In the genomic region with DNA sequence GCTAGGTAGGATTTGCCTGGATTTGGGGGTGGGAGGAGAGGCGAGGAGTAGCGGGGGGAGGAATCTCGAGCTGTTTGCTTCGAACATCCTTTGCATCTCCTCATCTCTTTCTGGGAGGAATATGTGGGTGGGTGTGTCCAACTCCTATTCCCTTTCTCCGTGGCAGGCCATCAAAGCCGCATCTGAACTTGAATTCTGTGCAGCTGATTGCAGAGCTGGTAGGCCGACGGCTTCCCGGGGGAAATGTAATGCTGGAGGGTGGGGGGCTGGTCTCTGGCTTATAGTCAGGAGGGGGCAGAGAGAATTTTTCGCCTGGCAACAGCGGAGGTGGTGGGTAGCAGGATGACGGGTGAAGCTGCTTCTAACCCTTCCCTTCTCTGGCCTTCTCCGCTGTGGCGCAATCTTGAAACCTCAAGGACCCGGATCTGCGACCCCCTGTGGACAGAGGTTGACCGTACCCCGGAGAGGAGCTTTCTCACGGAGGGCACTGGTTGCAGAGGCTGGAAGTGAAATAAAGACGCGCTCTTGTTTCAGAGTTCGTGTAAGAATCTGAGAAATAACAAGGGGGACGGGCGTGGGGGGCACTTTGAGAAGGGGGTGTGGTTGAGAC, we compare ENCODE assay signal across 9 cellular contexts. TPM values are rescaled to one million over a fixed set of nuclear protein-coding genes. Genes with fewer than 3 reads are reported as not detected.
DNase-seq lines count a peak whose midpoint lies in the region; ATAC-seq and TF ChIP-seq lines count a peak whose summit lies in the region.
"Had no signal": no experiment of that assay in that cellular context is flagged by ENCODE, and none has a peak within 500 bp of the region (broad histone marks: within the 10 kb centered on the region; RNA-seq: fewer than 3 reads in every experiment).

No MANE protein-coding gene starts in this region.

- in situ Hi-C loops in GM13976 (cut with MboI; ENCODE audit: low sequenced_read_pairs, unreplicated experiment), result no loop called here

- peak overlapping the region; percentile 28 for H3K4me3 ChIP-seq in CD8-positive, alpha-beta memory T cell (ENCODE audit: low read length)
- H3K4me3 ChIP-seq in coronary artery, result peak overlapping the region; percentile 64

- no peak overlapping the region for H3K27ac ChIP-seq in CD8-positive, alpha-beta memory T cell (ENCODE audit: low read depth, low read length)
- no peak overlapping the region for H3K27ac ChIP-seq in coronary artery

- ATAC-seq in HG03159 (IDR thresholded peaks at IDR 0.05; ENCODE audit: unreplicated experiment), result no peak

- H3K4me1 Mint-ChIP-seq in CD8-positive, alpha-beta memory T cell, result peaks cover 13 to 26% (median 17%) of the 10 kb centered on the region in 3 donors
- H3K4me1 Mint-ChIP-seq in IgD-negative memory B cell (peaks cover 6 to 10% (median 7%) of the 10 kb centered on the region in 3 donors), osteocyte (ENCODE audit: unreplicated experiment) (peaks cover 13% of the 10 kb centered on the region)

- TF ChIP-seq CTCF in coronary artery (IDR thresholded peaks at IDR 0.05), result no peak
- no peak for TF ChIP-seq CTCF in osteocyte (IDR thresholded peaks at IDR 0.05)
- TF ChIP-seq CTCF in GM13976 (IDR thresholded peaks at IDR 0.05; ENCODE audit: borderline replicate concordance, control extremely low read depth, extremely low read depth, insufficient read depth, missing control alignments), result no peak
- no peak for TF ChIP-seq CTCF in GM20000 (IDR thresholded peaks at IDR 0.05; ENCODE audit: extremely low read depth, missing control alignments)
- TF ChIP-seq CTCF in GM10248 (IDR thresholded peaks at IDR 0.05; ENCODE audit: control extremely low read depth, extremely low read depth, low read depth, missing control alignments), result no peak

- no peaks in the 10 kb centered on the region for H3K9me3 ChIP-seq in CD8-positive, alpha-beta memory T cell (ENCODE audit: low read length)

- H3K9me3 Mint-ChIP-seq in CD8-positive, alpha-beta memory T cell, result peaks cover 0 to 7% (median 0%) of the 10 kb centered on the region in 5 donors
- H3K9me3 Mint-ChIP-seq in IgD-negative memory B cell (peaks cover 2 to 5% (median 4%) of the 10 kb centered on the region in 3 donors), osteocyte (ENCODE audit: unreplicated experiment) (peaks cover 6% of the 10 kb centered on the region)

- DNase-seq in CD8-positive, alpha-beta memory T cell, result no peak
- no peak for DNase-seq in coronary artery (ENCODE audit: low spot score)
- DNase-seq in osteocyte (ENCODE audit: extremely low spot score, unreplicated experiment), result no peak
- no peak for DNase-seq in GM13976 (ENCODE audit: low spot score)
- DNase-seq in GM20000 (ENCODE audit: low spot score), result no peak
- no peak for DNase-seq in GM10248 (ENCODE audit: extremely low spot score)
- DNase-seq: kidney had no signal

- peaks cover 6% of the 10 kb centered on the region for H3K27me3 ChIP-seq in CD8-positive, alpha-beta memory T cell (ENCODE audit: insufficient read depth, low read length, poor library complexity, severe bottlenecking)

- peaks cover 5% of the 10 kb centered on the region for H3K4me1 ChIP-seq in CD8-positive, alpha-beta memory T cell (ENCODE audit: insufficient read depth, low read length)

- no peaks in the 10 kb centered on the region for H3K36me3 ChIP-seq in CD8-positive, alpha-beta memory T cell (ENCODE audit: insufficient read depth, low read length)

- peak overlapping the region in 1 of 8 donors; percentile 18 for H3K27ac Mint-ChIP-seq in CD8-positive, alpha-beta memory T cell
- H3K27ac Mint-ChIP-seq in IgD-negative memory B cell (peak overlapping the region in 1 of 3 donors; percentile 47), osteocyte (ENCODE audit: unreplicated experiment) (no peak overlapping the region)

- peaks cover 0 to 2% (median 0%) of the 10 kb centered on the region in 3 donors for H3K36me3 Mint-ChIP-seq in CD8-positive, alpha-beta memory T cell
- no peaks in the 10 kb centered on the region for H3K36me3 Mint-ChIP-seq in IgD-negative memory B cell
- peaks cover 3% of the 10 kb centered on the region for H3K36me3 Mint-ChIP-seq in osteocyte (ENCODE audit: unreplicated experiment)

- peaks cover 48 to 61% of the 10 kb centered on the region in 2 donors for H3K27me3 Mint-ChIP-seq in CD8-positive, alpha-beta memory T cell
- H3K27me3 Mint-ChIP-seq in IgD-negative memory B cell (peaks cover 53% of the 10 kb centered on the region), osteocyte (ENCODE audit: unreplicated experiment) (peaks cover 36% of the 10 kb centered on the region)

- POLR2A ChIA-PET in CD8-positive, alpha-beta memory T cell (lab: Charles Lee), result no interaction called here
- POLR2A ChIA-PET in GM10248 (lab: Yijun Ruan, JAX), result no interaction called here

- CTCF ChIA-PET in CD8-positive, alpha-beta memory T cell (lab: Charles Lee), result no interaction called here
- CTCF ChIA-PET in GM10248 (lab: Yijun Ruan, JAX), result interaction anchor here (0.8 to 3.6 kb wide), 2 partner anchors 13 to 24 kb away, joined by 3 to 10 read pairs; no protein-coding TSS in a partner anchor

- H3K4me3 Mint-ChIP-seq in CD8-positive, alpha-beta memory T cell, result peak overlapping the region; percentile 56 to 91 (median 74)
- H3K4me3 Mint-ChIP-seq in IgD-negative memory B cell, result peak overlapping the region; percentile 58 to 89 (median 78)
- H3K4me3 Mint-ChIP-seq in osteocyte (ENCODE audit: unreplicated experiment), result peak overlapping the region; percentile 71

RNA-seq across cellular contexts. Expression of gene ZCCHC12, which starts 0.7 kb away (rescaled TPM):
- total RNA-seq in CD8-positive, alpha-beta memory T cell, result not detected
- 0.12 TPM for polyA plus RNA-seq in CD8-positive, alpha-beta memory T cell
- polyA plus RNA-seq in IgD-negative memory B cell, result not detected
- total RNA-seq in osteocyte, result 0.16 TPM in 1 of 2 replicates, not detected in the other
- total RNA-seq: kidney had no signal
